ENCODE assay signal across 8 cellular contexts in genomic region chr1:182601416-182601786, GRCh38. TPM values are rescaled to one million over a fixed set of nuclear protein-coding genes. Genes with fewer than 3 reads are reported as not detected.
A peak's percentile ranks its signal among the peaks of the same experiment; 100 is the strongest.
DNase-seq lines count a peak whose midpoint lies in the region; ATAC-seq, FAIRE-seq and TF ChIP-seq lines count a peak whose summit lies in the region.

No MANE protein-coding gene starts in this region.

- peaks cover 20 to 29% of the 10 kb centered on the region in 2 experiments for H3K27me3 ChIP-seq in endothelial cell of umbilical vein (ENCODE audit: control insufficient read depth in 2 of 2, insufficient read depth in 2 of 2, low read length in 2 of 2)
- no peaks in the 10 kb centered on the region for H3K27me3 ChIP-seq in stomach

- TF ChIP-seq CTCF in endothelial cell of umbilical vein (IDR thresholded peaks at IDR 0.05; ENCODE audit: extremely low read depth in 1 of 2, insufficient read depth in 1 of 2, low read depth in 1 of 2, low read length in 2 of 2) (peak; percentile 64 to 73), mucosa of descending colon (IDR thresholded peaks at IDR 0.05) (peak; percentile 62), stomach (IDR thresholded peaks at IDR 0.05) (peak in 6 of 7 experiments; percentile 61 to 96 (median 84))

- no peaks in the 10 kb centered on the region for H3K36me3 ChIP-seq in endothelial cell of umbilical vein (ENCODE audit: control insufficient read depth in 2 of 2, extremely low read depth in 1 of 2, insufficient read depth in 2 of 2, low read length in 2 of 2)
- H3K36me3 ChIP-seq in mucosa of descending colon (ENCODE audit: low read depth) = no peaks in the 10 kb centered on the region
- H3K36me3 ChIP-seq in stomach = peaks cover 0 to 19% (median 16%) of the 10 kb centered on the region in 4 donors

- no peak for TF ChIP-seq EP300 in stomach (IDR thresholded peaks at IDR 0.05)

- dilution Hi-C loops in endothelial cell of umbilical vein (cut with MboI; ENCODE audit: extremely low pct_ligation_motif_present, low sequenced_read_pairs) = no loop called here

- no peak overlapping the region for H3K9ac ChIP-seq in endothelial cell of umbilical vein (replicated peaks; ENCODE audit: extremely low read depth, insufficient read depth, low read length)

- BruUV-seq in endothelial cell of umbilical vein (replicated peaks; lab: Mats Ljungman, UMichigan) = no TSS peak

- FAIRE-seq in endothelial cell of umbilical vein (lab: Jason Lieb, UNC) = peak; percentile 82

- no peak overlapping the region for H3K4me2 ChIP-seq in endothelial cell of umbilical vein (ENCODE audit: insufficient read depth, low read length)

- POLR2A ChIA-PET in endothelial cell of umbilical vein (lab: Charles Lee) = no interaction called here

- H3K4me3 ChIP-seq in endothelial cell of umbilical vein (replicated peaks in 1 of 3; ENCODE audit: insufficient read depth in 1 of 3, low read depth in 1 of 3, low read length in 3 of 3) (no peak overlapping the region), mucosa of descending colon (no peak overlapping the region), stomach (peak overlapping the region in 3 of 4 donors; percentile 2 to 47 (median 11))

- H2AFZ ChIP-seq in endothelial cell of umbilical vein (ENCODE audit: low read depth, low read length) = no peak overlapping the region

- no peaks in the 10 kb centered on the region for H3K9me1 ChIP-seq in endothelial cell of umbilical vein (replicated peaks; ENCODE audit: control insufficient read depth, extremely low read depth, insufficient read depth, low read length)

- TF ChIP-seq POLR2A in endothelial cell of umbilical vein (IDR thresholded peaks at IDR 0.05; ENCODE audit: low read depth, low read length) = no peak
- TF ChIP-seq POLR2A in stomach (IDR thresholded peaks at IDR 0.05) = no peak

- CTCF ChIA-PET in endothelial cell of umbilical vein (lab: Charles Lee) = interaction anchor here (0.6 to 18.9 kb wide), 23 partner anchors 9 to 232 kb away, joined by 3 to 891 read pairs (median 4); partner anchors contain the start of genes NPL and RNASEL

- no peaks in the 10 kb centered on the region for H3K79me2 ChIP-seq in endothelial cell of umbilical vein (ENCODE audit: control insufficient read depth, insufficient read depth, low read length)

- H3K9me3 ChIP-seq in endothelial cell of umbilical vein (replicated peaks; ENCODE audit: control insufficient read depth, insufficient read depth, low read length) (no peaks in the 10 kb centered on the region), mucosa of descending colon (no peaks in the 10 kb centered on the region), stomach (no peaks in the 10 kb centered on the region)

- H4K20me1 ChIP-seq in endothelial cell of umbilical vein (replicated peaks; ENCODE audit: control insufficient read depth, extremely low read depth, insufficient read depth, low read length) = no peaks in the 10 kb centered on the region

- peak; percentile 69 for DNase-seq in DMS114 treated with DMSO at 0.1 percent for 48 hours (lab: John Stamatoyannopoulos, UW; ENCODE audit: unreplicated experiment)
- peak; percentile 75 for DNase-seq in HuH-7 (ENCODE audit: low spot score)
- DNase-seq in NOMO-1 treated with DMSO at 0.1 percent for 48 hours (lab: John Stamatoyannopoulos, UW; ENCODE audit: unreplicated experiment) = peak; percentile 67
- peak; percentile 81 for DNase-seq in activated CD8-positive, alpha-beta memory T cell treated with anti-CD3 and anti-CD28 coated beads for 24 hours
- peak; percentile 57 for DNase-seq in endothelial cell of umbilical vein (ENCODE audit: low read depth, low spot score)
- DNase-seq in mucosa of descending colon = peak in 1 of 3 donors; percentile 67
- peak; percentile 76 for DNase-seq in stomach

- WGBS in stomach, 5 donors = 15 to 23% (median 19%) methylated on average over 6 of the region's 6 CpGs

- H3K4me1 ChIP-seq in endothelial cell of umbilical vein (ENCODE audit: control insufficient read depth, extremely low read depth, insufficient read depth, low read length) (no peaks in the 10 kb centered on the region), mucosa of descending colon (ENCODE audit: low read depth) (peaks cover 10% of the 10 kb centered on the region), stomach (peaks cover 30 to 51% (median 33%) of the 10 kb centered on the region in 4 donors)

- H3K27ac ChIP-seq in endothelial cell of umbilical vein (ENCODE audit: insufficient read depth, low read depth, low read length) (no peak overlapping the region), stomach (peak overlapping the region in 3 of 5 donors; percentile 18 to 80 (median 70))

- ATAC-seq in mucosa of descending colon = peak; percentile 50
- no peak for ATAC-seq in HG03469 (IDR thresholded peaks at IDR 0.05; ENCODE audit: unreplicated experiment)

- intact Hi-C loops in endothelial cell of umbilical vein (cut with micrococcal nuclease) (loop anchor here (1.0 to 5.0 kb wide), 3 partner anchors 183 to 237 kb away; partner anchors contain the start of genes DHX9 and GLUL), mucosa of descending colon (cut with DNase I, micrococcal nuclease) (loop anchor here (2.0 kb wide), 1 partner anchor 185 kb away; no protein-coding TSS in a partner anchor), stomach (cut with DNase I; ENCODE audit: low total_unique reads) (loop anchor here (2.0 kb wide), 1 partner anchor 185 kb away; no protein-coding TSS in a partner anchor)

TF ChIP-seq in endothelial cell of umbilical vein, 7 proteins besides CTCF, POLR2A, EP300 and RAD21:
- TF ChIP-seq GATA2 (IDR thresholded peaks at IDR 0.05; ENCODE audit: insufficient read depth, insufficient read length, low read depth, low read length) (no peak), FOS (IDR thresholded peaks at IDR 0.05; ENCODE audit: borderline replicate concordance, insufficient read depth, low read length) (no peak), POLR2AphosphoS5 (IDR thresholded peaks at IDR 0.05; ENCODE audit: insufficient read depth, low read depth, low read length) (no peak)

RNA-seq across cellular contexts. Expression of gene RGS16, which starts 2.8 kb away (rescaled TPM):
- not detected in 2 replicates for total RNA-seq in endothelial cell of umbilical vein
- not detected in 2 replicates for polyA plus RNA-seq in endothelial cell of umbilical vein
- not detected in 2 replicates for polyA plus RNA-seq in endothelial cell of umbilical vein (2011; cell fraction: cytosol; rRNA removed)
- polyA plus RNA-seq in endothelial cell of umbilical vein (2011; cell fraction: nucleus; rRNA removed) = not detected in 2 replicates
- polyA plus RNA-seq in endothelial cell of umbilical vein (2012) = not detected in 2 replicates
- polyA minus RNA-seq in endothelial cell of umbilical vein = not detected in 2 replicates
- 8.4 TPM for polyA minus RNA-seq in endothelial cell of umbilical vein (2011; cell fraction: cytosol; rRNA and poly(A)+ RNA removed)
- polyA minus RNA-seq in endothelial cell of umbilical vein (2011; cell fraction: nucleus; rRNA and poly(A)+ RNA removed) = not detected in 2 replicates
- 1 to 10 TPM in 2 of 3 donors, under 1 TPM in 1; 0.61 to 2.3 (median 1.3) TPM for total RNA-seq in mucosa of descending colon
- total RNA-seq in stomach = 10 to 100 TPM in 1 of 5 donors, 1 to 10 TPM in 2, under 1 TPM in 1, not detected in 1; 0.58 to 29.0 (median 3.2) TPM
- polyA plus RNA-seq in stomach = 1 to 10 TPM; 1.3 to 2.1 (median 1.9) TPM

RNA-seq across cellular contexts. Expression of gene RNASEL, which starts 12.3 kb away (rescaled TPM):
- total RNA-seq in endothelial cell of umbilical vein = 1.3 and 1.9 TPM in 2 replicates
- polyA plus RNA-seq in endothelial cell of umbilical vein = 0.38 and 0.59 TPM in 2 replicates
- polyA plus RNA-seq in endothelial cell of umbilical vein (2011; cell fraction: cytosol; rRNA removed) = 0.57 and 0.62 TPM in 2 replicates
- polyA plus RNA-seq in endothelial cell of umbilical vein (2011; cell fraction: nucleus; rRNA removed) = 1.6 and 1.8 TPM in 2 replicates
- polyA plus RNA-seq in endothelial cell of umbilical vein (2012) = 0.86 and 1.1 TPM in 2 replicates
- 1.2 and 1.3 TPM in 2 replicates for polyA minus RNA-seq in endothelial cell of umbilical vein
- polyA minus RNA-seq in endothelial cell of umbilical vein (2011; cell fraction: cytosol; rRNA and poly(A)+ RNA removed) = 1.1 TPM
- polyA minus RNA-seq in endothelial cell of umbilical vein (2011; cell fraction: nucleus; rRNA and poly(A)+ RNA removed) = 0.67 and 0.87 TPM in 2 replicates
- total RNA-seq in mucosa of descending colon = 10 to 100 TPM; 14.3 to 23.9 (median 16.3) TPM
- 10 to 100 TPM in 1 of 5 donors, 1 to 10 TPM in 4; 4.3 to 11.1 (median 8.0) TPM for total RNA-seq in stomach
- 1 to 10 TPM; 3.2 to 4.7 (median 4.5) TPM for polyA plus RNA-seq in stomach

Comparison
In these comparisons a context has a peak if more than half of its experiments do, and no peak if none do; other contexts are left out.
1. H3K4me3 ChIP-seq: peak in stomach (3 of 4); none in endothelial cell of umbilical vein (0 of 3) and mucosa of descending colon (single experiment).
2. Peak in every context shown above with its lines, with median percentiles within 50 percentile points of each other: CTCF ChIP-seq.